In genomic region chr10:6313107-6313895, GRCh38 we compare ENCODE assay signal across 33 cellular contexts.
DNase-seq lines count a peak whose midpoint lies in the region; ATAC-seq, FAIRE-seq and TF ChIP-seq lines count a peak whose summit lies in the region.
"Had no signal": no experiment of that assay in that cellular context is flagged by ENCODE, and none has a peak within 500 bp of the region (broad histone marks: within the 10 kb centered on the region; RNA-seq: fewer than 3 reads in every experiment).

No MANE protein-coding gene starts in this region.

- no peaks in the 10 kb centered on the region for H4K20me1 ChIP-seq in GM23248 (ENCODE audit: insufficient read depth)
- H4K20me1 ChIP-seq: BLaER1 had no signal

- peaks cover 41% of the 10 kb centered on the region for H3K4me1 ChIP-seq in A549
- no peaks in the 10 kb centered on the region for H3K4me1 ChIP-seq in GM23248 (ENCODE audit: insufficient read depth)
- H3K4me1 ChIP-seq: spleen had no signal

- FAIRE-seq in A549 (lab: Jason Lieb, UNC): peak; percentile 72
- FAIRE-seq: endothelial cell of umbilical vein, GM12892, pancreas, urothelium cell line had no signal

- CTCF ChIA-PET in A549 (lab: Yijun Ruan, JAX): interaction anchor here (0.6 to 3.4 kb wide), 6 partner anchors 14 to 1559 kb away, joined by 3 to 16 read pairs (median 4); partner anchors contain the start of gene PFKFB3

- H3K4me3 ChIP-seq in A549 (no peak overlapping the region), GM23248 (0 out of 2 replicates have a peak overlapping the region, but pooled peaks have one; percentile 13)
- H3K4me3 ChIP-seq: BLaER1, mucosa of descending colon, pancreas, PC-9, spleen, thoracic aorta had no signal

- TF ChIP-seq POLR2A in A549 (IDR thresholded peaks at IDR 0.05; ENCODE audit: low read length): no peak

- H3K9ac ChIP-seq in GM23248: no peak overlapping the region
- H3K9ac ChIP-seq: BLaER1 had no signal

- in situ Hi-C loops in GM23248 (cut with MboI): no loop called here

- no peaks in the 10 kb centered on the region for H3K9me3 ChIP-seq in A549
- no peaks in the 10 kb centered on the region for H3K9me3 ChIP-seq in GM23248 (ENCODE audit: low read depth)
- H3K9me3 ChIP-seq: BLaER1, mucosa of descending colon, pancreas, spleen, thoracic aorta had no signal

- POLR2A ChIA-PET in A549 (lab: Yijun Ruan, JAX): interaction anchor here (2.2 kb wide), 1 partner anchor 110 kb away, joined by 7 read pairs; the partner anchor contains the start of gene PFKFB3

- WGBS in A549 (ENCODE audit: missing lambda C conversion rate): 82% methylated on average over 13 of the region's 13 CpGs
- WGBS in GM23248 (ENCODE audit: low coverage in 1 of 2, low lambda C conversion rate in 2 of 2, missing lambda C conversion rate in 2 of 2), 2 experiments: 20 to 21% methylated on average over 13 of the region's 13 CpGs

- no peaks in the 10 kb centered on the region for H3K9me2 ChIP-seq in GM23248 (ENCODE audit: insufficient read depth)

- peaks cover 32% of the 10 kb centered on the region for H3K27me3 ChIP-seq in GM23248 (replicated peaks; ENCODE audit: insufficient read depth)
- H3K27me3 ChIP-seq: BLaER1, dorsolateral prefrontal cortex, pancreas, spleen had no signal

- no peaks in the 10 kb centered on the region for H3K79me2 ChIP-seq in GM23248 (ENCODE audit: insufficient read depth)

- ATAC-seq in A549 (no peak), GM19455 (IDR thresholded peaks at IDR 0.05; ENCODE audit: unreplicated experiment) (no peak)
- ATAC-seq: activated T-cell treated with anti-CD3 and anti-CD28 coated beads, Interleukin-2, amount 50 U/mL, for 72 hours; HCT116; natural killer cell treated with Interleukin-12 subunit alpha and Interleukin-12 subunit beta and Interleukin-15 and Interleukin-18, amount 100 ng/mL, for 72 hours; stimulated activated naive CD8-positive, alpha-beta T cell treated with anti-CD3 and anti-CD28 coated beads, Interleukin-15, amount 100 ng/mL, for 72 hours had no signal

- no peaks in the 10 kb centered on the region for H3K36me3 ChIP-seq in GM23248 (ENCODE audit: low read depth)
- H3K36me3 ChIP-seq: pancreas, thoracic aorta had no signal

- TF ChIP-seq CTCF in A549 (IDR thresholded peaks at IDR 0.05): no peak

- H2AFZ ChIP-seq in GM23248: no peak overlapping the region
- H2AFZ ChIP-seq: PC-9 had no signal

- H3K4me2 ChIP-seq in A549 (peak overlapping the region; percentile 72), GM23248 (ENCODE audit: unreplicated experiment) (peak overlapping the region; percentile 62)
- H3K4me2 ChIP-seq: BLaER1 had no signal

- H3K27ac ChIP-seq in A549 (peak overlapping the region; percentile 80 to 86), GM23248 (no peak overlapping the region)
- H3K27ac ChIP-seq: BLaER1, spleen had no signal

- no peak for TF ChIP-seq EP300 in A549 (IDR thresholded peaks at IDR 0.05)

- TF ChIP-seq RAD21 in A549 (conservative IDR thresholded peaks at IDR 0.05 in 1 of 2, IDR thresholded peaks at IDR 0.05 in 1 of 2): no peak

- no peaks in the 10 kb centered on the region; the same call in 1 of the 2 replicates for H3F3A ChIP-seq in GM23248 (ENCODE audit: insufficient read depth)

- no peak for DNase-seq in A549 (ENCODE audit: low read depth in 1 of 2, low spot score in 1 of 2)
- peak; percentile 57 for DNase-seq in GM23248
- peak; percentile 47 for DNase-seq in astrocyte of the hippocampus (ENCODE audit: low read depth, low spot score)
- DNase-seq in kidney tubule cell (ENCODE audit: low spot score): peak; percentile 50
- no peak for DNase-seq in activated CD4-positive, CD25-positive, alpha-beta regulatory T cell treated with anti-CD3 and anti-CD28 coated beads, Interleukin-2, amount 50 U/mL, for 72 hours
- DNase-seq in MV-4-11 (lab: John Stamatoyannopoulos, UW): no peak
- DNase-seq in cerebellar cortex (ENCODE audit: low spot score): no peak
- DNase-seq: activated CD4-positive, alpha-beta memory T cell treated with anti-CD3 and anti-CD28 coated beads for 36 hours; activated CD4-positive, alpha-beta T cell treated with anti-CD3 and anti-CD28 coated beads for 1 hour; activated naive CD4-positive, alpha-beta T cell treated with Interleukin-2 at 50 U/mL for 16 hours; activated T-cell treated with anti-CD3 and anti-CD28 coated beads, Interleukin-2, amount 50 U/mL, for 72 hours; dorsolateral prefrontal cortex; immature natural killer cell; mammary epithelial cell; mucosa of descending colon; NCI-H1048; NCI-H187; NCI-H2171; NCI-H510A treated with DMSO at 0.1 percent for 48 hours; pancreas; PC-9; Right ventricle myocardium superior; spleen; stimulated activated CD4-positive, alpha-beta T cell treated with anti-CD3 and anti-CD28 coated beads, Interleukin-2, amount 100 ng/mL, for 24 hours; stimulated activated naive CD8-positive, alpha-beta T cell treated with anti-CD3 and anti-CD28 coated beads, Interleukin-15, amount 100 ng/mL, for 72 hours had no signal

TF ChIP-seq in A549, 52 proteins besides CTCF, POLR2A, EP300 and RAD21:
- no peak for TF ChIP-seq ESRRA (IDR thresholded peaks at IDR 0.05; ENCODE audit: borderline replicate concordance, low read length)
- TF ChIP-seq MAFK (IDR thresholded peaks at IDR 0.05; ENCODE audit: partially characterized antibody): peak; percentile 97

Comparison
In these comparisons a context has a peak if more than half of its experiments do, and no peak if none do; other contexts are left out.
1. DNase-seq: peak in GM23248 (single experiment), astrocyte of the hippocampus (single experiment) and kidney tubule cell (single experiment); none in A549 (0 of 2), activated CD4-positive, CD25-positive, alpha-beta regulatory T cell treated with anti-CD3 and anti-CD28 coated beads, Interleukin-2, amount 50 U/mL, for 72 hours (single experiment), MV-4-11 (single experiment) and cerebellar cortex (single experiment).